Comparison of ENCODE assay signal across 3 cellular contexts in the genomic region with DNA sequence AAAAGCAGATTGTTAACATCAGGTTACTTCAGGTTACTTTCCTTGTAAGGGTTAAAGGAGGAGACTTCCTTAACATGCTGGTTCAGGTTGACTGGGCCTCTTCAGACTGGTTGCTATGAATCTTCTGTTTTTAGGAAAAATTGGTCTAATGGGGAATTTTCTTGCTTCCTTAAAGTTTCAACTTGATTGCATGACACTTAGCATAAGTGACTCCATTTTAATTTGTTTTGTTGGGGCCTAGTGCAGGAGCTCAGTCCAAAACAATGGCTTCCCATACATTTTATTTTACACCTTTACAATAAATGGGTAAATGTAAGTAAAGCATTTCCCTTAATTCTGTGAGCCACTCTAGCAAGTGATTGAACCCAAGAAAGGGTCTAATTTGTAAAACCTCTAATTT.
A peak's percentile ranks its signal among the peaks of the same experiment; 100 is the strongest.
TF ChIP-seq lines count a peak whose summit lies in the region.

No MANE protein-coding gene starts in this region.

TF ChIP-seq in HCT116, 20 proteins besides CTCF, POLR2A, EP300 and RAD21:
- TF ChIP-seq SIN3A (IDR thresholded peaks at IDR 0.05; ENCODE audit: low read depth) = no peak
- TF ChIP-seq CEBPB (IDR thresholded peaks at IDR 0.05; ENCODE audit: low read depth) = no peak
- TF ChIP-seq, protein P1, sequence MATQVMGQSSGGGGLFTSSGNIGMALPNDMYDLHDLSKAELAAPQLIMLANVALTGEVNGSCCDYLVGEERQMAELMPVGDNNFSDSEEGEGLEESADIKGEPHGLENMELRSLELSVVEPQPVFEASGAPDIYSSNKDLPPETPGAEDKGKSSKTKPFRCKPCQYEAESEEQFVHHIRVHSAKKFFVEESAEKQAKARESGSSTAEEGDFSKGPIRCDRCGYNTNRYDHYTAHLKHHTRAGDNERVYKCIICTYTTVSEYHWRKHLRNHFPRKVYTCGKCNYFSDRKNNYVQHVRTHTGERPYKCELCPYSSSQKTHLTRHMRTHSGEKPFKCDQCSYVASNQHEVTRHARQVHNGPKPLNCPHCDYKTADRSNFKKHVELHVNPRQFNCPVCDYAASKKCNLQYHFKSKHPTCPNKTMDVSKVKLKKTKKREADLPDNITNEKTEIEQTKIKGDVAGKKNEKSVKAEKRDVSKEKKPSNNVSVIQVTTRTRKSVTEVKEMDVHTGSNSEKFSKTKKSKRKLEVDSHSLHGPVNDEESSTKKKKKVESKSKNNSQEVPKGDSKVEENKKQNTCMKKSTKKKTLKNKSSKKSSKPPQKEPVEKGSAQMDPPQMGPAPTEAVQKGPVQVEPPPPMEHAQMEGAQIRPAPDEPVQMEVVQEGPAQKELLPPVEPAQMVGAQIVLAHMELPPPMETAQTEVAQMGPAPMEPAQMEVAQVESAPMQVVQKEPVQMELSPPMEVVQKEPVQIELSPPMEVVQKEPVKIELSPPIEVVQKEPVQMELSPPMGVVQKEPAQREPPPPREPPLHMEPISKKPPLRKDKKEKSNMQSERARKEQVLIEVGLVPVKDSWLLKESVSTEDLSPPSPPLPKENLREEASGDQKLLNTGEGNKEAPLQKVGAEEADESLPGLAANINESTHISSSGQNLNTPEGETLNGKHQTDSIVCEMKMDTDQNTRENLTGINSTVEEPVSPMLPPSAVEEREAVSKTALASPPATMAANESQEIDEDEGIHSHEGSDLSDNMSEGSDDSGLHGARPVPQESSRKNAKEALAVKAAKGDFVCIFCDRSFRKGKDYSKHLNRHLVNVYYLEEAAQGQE (IDR thresholded peaks at IDR 0.05; ENCODE audit: low read depth) = no peak
- no peak for TF ChIP-seq FOSL1 (IDR thresholded peaks at IDR 0.05; ENCODE audit: low read depth)
- no peak for TF ChIP-seq CBX3 (IDR thresholded peaks at IDR 0.05; ENCODE audit: low read depth)
- TF ChIP-seq SRF (IDR thresholded peaks at IDR 0.05; ENCODE audit: low read depth) = no peak
- TF ChIP-seq ZFX (IDR thresholded peaks at IDR 0.05) = no peak
- no peak for TF ChIP-seq POLR2AphosphoS5 (IDR thresholded peaks at IDR 0.05; ENCODE audit: low read depth, low read length)
- no peak for TF ChIP-seq SP1 (IDR thresholded peaks at IDR 0.05; ENCODE audit: low read depth)
- no peak for TF ChIP-seq ZNF274 (IDR thresholded peaks at IDR 0.05; ENCODE audit: low read depth, low read length)
- no peak for TF ChIP-seq EGR1 (IDR thresholded peaks at IDR 0.05; ENCODE audit: low read depth)
- TF ChIP-seq, protein P2, sequence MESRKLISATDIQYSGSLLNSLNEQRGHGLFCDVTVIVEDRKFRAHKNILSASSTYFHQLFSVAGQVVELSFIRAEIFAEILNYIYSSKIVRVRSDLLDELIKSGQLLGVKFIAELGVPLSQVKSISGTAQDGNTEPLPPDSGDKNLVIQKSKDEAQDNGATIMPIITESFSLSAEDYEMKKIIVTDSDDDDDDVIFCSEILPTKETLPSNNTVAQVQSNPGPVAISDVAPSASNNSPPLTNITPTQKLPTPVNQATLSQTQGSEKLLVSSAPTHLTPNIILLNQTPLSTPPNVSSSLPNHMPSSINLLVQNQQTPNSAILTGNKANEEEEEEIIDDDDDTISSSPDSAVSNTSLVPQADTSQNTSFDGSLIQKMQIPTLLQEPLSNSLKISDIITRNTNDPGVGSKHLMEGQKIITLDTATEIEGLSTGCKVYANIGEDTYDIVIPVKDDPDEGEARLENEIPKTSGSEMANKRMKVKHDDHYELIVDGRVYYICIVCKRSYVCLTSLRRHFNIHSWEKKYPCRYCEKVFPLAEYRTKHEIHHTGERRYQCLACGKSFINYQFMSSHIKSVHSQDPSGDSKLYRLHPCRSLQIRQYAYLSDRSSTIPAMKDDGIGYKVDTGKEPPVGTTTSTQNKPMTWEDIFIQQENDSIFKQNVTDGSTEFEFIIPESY (IDR thresholded peaks at IDR 0.05; ENCODE audit: extremely low read depth, insufficient replicate concordance, low read length) = no peak
- no peak for TF ChIP-seq JUND (IDR thresholded peaks at IDR 0.05)
- TF ChIP-seq YY1 (IDR thresholded peaks at IDR 0.05; ENCODE audit: extremely low read depth, insufficient replicate concordance, low read depth, low read length) = no peak
- no peak for TF ChIP-seq ELF1 (IDR thresholded peaks at IDR 0.05; ENCODE audit: borderline replicate concordance, low read depth)
- TF ChIP-seq EZH2phosphoT487 (IDR thresholded peaks at IDR 0.05; ENCODE audit: borderline replicate concordance) = no peak

TF ChIP-seq in GM12878, 131 proteins besides CTCF, POLR2A, EP300 and RAD21:
- TF ChIP-seq, protein P3, sequence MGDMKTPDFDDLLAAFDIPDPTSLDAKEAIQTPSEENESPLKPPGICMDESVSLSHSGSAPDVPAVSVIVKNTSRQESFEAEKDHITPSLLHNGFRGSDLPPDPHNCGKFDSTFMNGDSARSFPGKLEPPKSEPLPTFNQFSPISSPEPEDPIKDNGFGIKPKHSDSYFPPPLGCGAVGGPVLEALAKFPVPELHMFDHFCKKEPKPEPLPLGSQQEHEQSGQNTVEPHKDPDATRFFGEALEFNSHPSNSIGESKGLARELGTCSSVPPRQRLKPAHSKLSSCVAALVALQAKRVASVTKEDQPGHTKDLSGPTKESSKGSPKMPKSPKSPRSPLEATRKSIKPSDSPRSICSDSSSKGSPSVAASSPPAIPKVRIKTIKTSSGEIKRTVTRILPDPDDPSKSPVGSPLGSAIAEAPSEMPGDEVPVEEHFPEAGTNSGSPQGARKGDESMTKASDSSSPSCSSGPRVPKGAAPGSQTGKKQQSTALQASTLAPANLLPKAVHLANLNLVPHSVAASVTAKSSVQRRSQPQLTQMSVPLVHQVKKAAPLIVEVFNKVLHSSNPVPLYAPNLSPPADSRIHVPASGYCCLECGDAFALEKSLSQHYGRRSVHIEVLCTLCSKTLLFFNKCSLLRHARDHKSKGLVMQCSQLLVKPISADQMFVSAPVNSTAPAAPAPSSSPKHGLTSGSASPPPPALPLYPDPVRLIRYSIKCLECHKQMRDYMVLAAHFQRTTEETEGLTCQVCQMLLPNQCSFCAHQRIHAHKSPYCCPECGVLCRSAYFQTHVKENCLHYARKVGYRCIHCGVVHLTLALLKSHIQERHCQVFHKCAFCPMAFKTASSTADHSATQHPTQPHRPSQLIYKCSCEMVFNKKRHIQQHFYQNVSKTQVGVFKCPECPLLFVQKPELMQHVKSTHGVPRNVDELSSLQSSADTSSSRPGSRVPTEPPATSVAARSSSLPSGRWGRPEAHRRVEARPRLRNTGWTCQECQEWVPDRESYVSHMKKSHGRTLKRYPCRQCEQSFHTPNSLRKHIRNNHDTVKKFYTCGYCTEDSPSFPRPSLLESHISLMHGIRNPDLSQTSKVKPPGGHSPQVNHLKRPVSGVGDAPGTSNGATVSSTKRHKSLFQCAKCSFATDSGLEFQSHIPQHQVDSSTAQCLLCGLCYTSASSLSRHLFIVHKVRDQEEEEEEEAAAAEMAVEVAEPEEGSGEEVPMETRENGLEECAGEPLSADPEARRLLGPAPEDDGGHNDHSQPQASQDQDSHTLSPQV (IDR thresholded peaks at IDR 0.05) = 0 out of 2 replicates have a peak, but pooled peaks have one; percentile 32
- TF ChIP-seq SIN3A (IDR thresholded peaks at IDR 0.05; ENCODE audit: low read depth, low read length) = no peak

TF ChIP-seq in SK-N-SH, 30 proteins besides CTCF, POLR2A, EP300 and RAD21:
- TF ChIP-seq YY1 (IDR thresholded peaks at IDR 0.05; ENCODE audit: low read depth) (no peak), TEAD4 (IDR thresholded peaks at IDR 0.05; ENCODE audit: borderline replicate concordance, insufficient read depth) (no peak), SMC3 (IDR thresholded peaks at IDR 0.05; ENCODE audit: low read depth, low read length) (no peak), MEF2A (IDR thresholded peaks at IDR 0.05; ENCODE audit: borderline replicate concordance, low read depth) (no peak), JUND (IDR thresholded peaks at IDR 0.05) (no peak), RFX5 (IDR thresholded peaks at IDR 0.05; ENCODE audit: low read length) (no peak)
